Comparison of ENCODE assay signal across 27 cellular contexts in genomic region chrX:94493405-94493804, GRCh38.
"Had no signal": no experiment of that assay in that cellular context is flagged by ENCODE, and none has a peak within 500 bp of the region (broad histone marks: within the 10 kb centered on the region; RNA-seq: fewer than 3 reads in every experiment).

No MANE protein-coding gene starts in this region.

- H3K9me3 Mint-ChIP-seq: stimulated activated memory B cell treated with anti-CD40 and anti-IgM and Interleukin-4, amounts not matched to agents 10 μg/mL and 1 μg/mL and 100 μg/mL, for 72 hours; stimulated activated naive CD8-positive, alpha-beta T cell treated with anti-CD3 and anti-CD28 coated beads, Interleukin-15, amount 100 ng/mL, for 72 hours had no signal

- H3K4me3 ChIP-seq: left lung, lower lobe of right lung, prostate gland, skin epidermis, testis, thyroid gland, transverse colon, uterus had no signal

- H3K4me1 Mint-ChIP-seq: immature natural killer cell; naive thymus-derived CD8-positive, alpha-beta T cell; nephron; stimulated activated memory B cell treated with anti-CD40 and anti-IgM and Interleukin-4, amounts not matched to agents 10 μg/mL and 1 μg/mL and 100 μg/mL, for 72 hours; stimulated activated naive CD8-positive, alpha-beta T cell treated with anti-CD3 and anti-CD28 coated beads, Interleukin-15, amount 100 ng/mL, for 72 hours had no signal

- H3K4me3 Mint-ChIP-seq: immature natural killer cell; naive thymus-derived CD8-positive, alpha-beta T cell; nephron; stimulated activated memory B cell treated with anti-CD40 and anti-IgM and Interleukin-4, amounts not matched to agents 10 μg/mL and 1 μg/mL and 100 μg/mL, for 72 hours; stimulated activated naive CD8-positive, alpha-beta T cell treated with anti-CD3 and anti-CD28 coated beads, Interleukin-15, amount 100 ng/mL, for 72 hours had no signal

- H3K4me1 ChIP-seq: left lung, lower lobe of right lung, prostate gland, testis, thyroid gland, transverse colon, uterus had no signal

- H3K9ac ChIP-seq: neural progenitor cell had no signal

- FAIRE-seq: islet of Langerhans, kidney had no signal

- ATAC-seq: left colon; left lung; lower lobe of right lung; naive thymus-derived CD8-positive, alpha-beta T cell; right cardiac atrium; sciatic nerve; stimulated activated memory B cell treated with anti-CD40 and anti-IgM and Interleukin-4, amounts not matched to agents 10 μg/mL and 1 μg/mL and 100 μg/mL, for 72 hours; stimulated activated naive CD8-positive, alpha-beta T cell treated with anti-CD3 and anti-CD28 coated beads, Interleukin-15, amount 100 ng/mL, for 72 hours had no signal

- H3K27me3 Mint-ChIP-seq: naive thymus-derived CD8-positive, alpha-beta T cell; stimulated activated memory B cell treated with anti-CD40 and anti-IgM and Interleukin-4, amounts not matched to agents 10 μg/mL and 1 μg/mL and 100 μg/mL, for 72 hours; stimulated activated naive CD8-positive, alpha-beta T cell treated with anti-CD3 and anti-CD28 coated beads, Interleukin-15, amount 100 ng/mL, for 72 hours had no signal

- DNase-seq: hypothalamus; immature natural killer cell; kidney; left colon; left lung; lower lobe of right lung; mammary epithelial cell; mesenchymal stem cell; naive thymus-derived CD8-positive, alpha-beta T cell; occipital lobe; retina; right cardiac atrium; stimulated activated CD4-positive, alpha-beta T cell treated with anti-CD3 and anti-CD28 coated beads, Interleukin-4, amount 100 ng/mL, for 24 hours; stimulated activated naive CD4-positive, alpha-beta T cell treated with Interleukin-2 at 50 U/mL for 16 hours; stimulated activated naive CD8-positive, alpha-beta T cell treated with anti-CD3 and anti-CD28 coated beads, Interleukin-15, amount 100 ng/mL, for 72 hours; testis; thyroid gland; transverse colon; uterus had no signal

- H3K27ac ChIP-seq: left lung, lower lobe of right lung, neural progenitor cell, neutrophil, prostate gland, skin epidermis, testis, thyroid gland, transverse colon, uterus had no signal

- H3K36me3 Mint-ChIP-seq: immature natural killer cell; naive thymus-derived CD8-positive, alpha-beta T cell; neural progenitor cell; stimulated activated memory B cell treated with anti-CD40 and anti-IgM and Interleukin-4, amounts not matched to agents 10 μg/mL and 1 μg/mL and 100 μg/mL, for 72 hours had no signal

- H3K9me3 ChIP-seq: left lung, lower lobe of right lung, neutrophil, prostate gland, testis, thyroid gland, transverse colon, uterus had no signal

- H3K27ac Mint-ChIP-seq: immature natural killer cell; naive thymus-derived CD8-positive, alpha-beta T cell; nephron; neural progenitor cell; stimulated activated memory B cell treated with anti-CD40 and anti-IgM and Interleukin-4, amounts not matched to agents 10 μg/mL and 1 μg/mL and 100 μg/mL, for 72 hours; stimulated activated naive CD8-positive, alpha-beta T cell treated with anti-CD3 and anti-CD28 coated beads, Interleukin-15, amount 100 ng/mL, for 72 hours had no signal

- H3K27me3 ChIP-seq: left lung, neutrophil, testis, thyroid gland, transverse colon had no signal

- H3K36me3 ChIP-seq: left lung, lower lobe of right lung, neural progenitor cell, neutrophil, prostate gland, thyroid gland, transverse colon, uterus had no signal
